ENCODE assay signal across 10 cellular contexts in the genomic region with DNA sequence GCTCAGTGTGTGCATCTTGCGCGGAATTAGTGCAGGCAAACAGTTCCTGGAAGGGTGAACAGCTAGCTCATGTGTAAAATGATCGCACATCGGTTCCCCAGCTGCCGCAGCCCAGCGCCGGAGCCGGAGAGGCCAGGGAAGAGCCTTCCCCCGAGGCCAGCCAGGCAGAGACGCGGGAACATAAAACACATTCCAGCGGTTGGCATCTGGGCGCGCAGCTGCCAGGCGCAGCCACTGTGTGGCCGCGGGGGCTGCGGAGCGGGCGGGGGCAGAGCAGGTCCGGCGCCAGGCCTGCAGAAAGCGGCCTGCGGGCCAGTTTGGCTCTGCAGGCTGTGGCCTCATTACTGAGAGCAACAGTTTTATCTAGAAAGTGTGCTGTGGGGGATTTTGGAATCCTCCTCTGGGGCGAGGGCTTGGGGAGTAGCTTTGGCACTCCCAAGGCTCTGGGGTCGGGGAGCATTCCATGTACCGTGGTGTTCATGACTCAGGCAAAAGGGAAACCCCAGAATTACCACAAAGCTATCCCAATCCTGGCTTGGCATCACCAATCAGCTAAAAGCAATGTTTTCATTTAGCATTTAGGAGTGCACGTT.
A peak's percentile ranks its signal among the peaks of the same experiment; 100 is the strongest.
DNase-seq lines count a peak whose midpoint lies in the region; ATAC-seq and TF ChIP-seq lines count a peak whose summit lies in the region.
"Had no signal": no experiment of that assay in that cellular context is flagged by ENCODE, and none has a peak within 500 bp of the region (broad histone marks: within the 10 kb centered on the region; RNA-seq: fewer than 3 reads in every experiment).

No MANE protein-coding gene starts in this region.

- H3K27me3 ChIP-seq in iPS-15b (ENCODE audit: control insufficient read depth, insufficient read depth, low read length), result peaks cover 9% of the 10 kb centered on the region
- H3K27me3 ChIP-seq: thyroid gland had no signal

- H3K9ac ChIP-seq in iPS-15b (ENCODE audit: low read depth, low read length), result peak overlapping the region; percentile 62

- H3K4me1 ChIP-seq in iPS-15b (ENCODE audit: control insufficient read depth, insufficient read depth, low read length), result peaks cover 12% of the 10 kb centered on the region

- peak overlapping the region in 3 of 5 experiments; percentile 11 to 90 (median 82) for H3K27ac Mint-ChIP-seq in brain
- H3K27ac Mint-ChIP-seq in activated naive CD4-positive, alpha-beta T cell treated with anti-CD3 and anti-CD28 coated beads for 36 hours, result no peak overlapping the region
- H3K27ac Mint-ChIP-seq in stimulated activated naive CD8-positive, alpha-beta T cell treated with anti-CD3 and anti-CD28 coated beads, Interleukin-15, amount 100 ng/mL, for 72 hours, result no peak overlapping the region
- H3K27ac Mint-ChIP-seq: activated B cell treated with CpG ODN at 0.5 μM for 24 hours had no signal

- CTCF ChIA-PET in activated naive CD4-positive, alpha-beta T cell treated with anti-CD3 and anti-CD28 coated beads for 36 hours (lab: Charles Lee), result interaction anchor here (0.6 to 0.8 kb wide), 2 partner anchors 11 to 864 kb away, joined by 3 to 4 read pairs; a partner anchor contains a TSS

- peak overlapping the region; percentile 64 for H3K4me3 ChIP-seq in iPS-15b (ENCODE audit: low read depth, low read length)
- H3K4me3 ChIP-seq: thyroid gland had no signal

- H3K27me3 Mint-ChIP-seq in brain, result no peaks in the 10 kb centered on the region
- peaks cover 5% of the 10 kb centered on the region for H3K27me3 Mint-ChIP-seq in activated naive CD4-positive, alpha-beta T cell treated with anti-CD3 and anti-CD28 coated beads for 36 hours (ENCODE audit: low read depth)
- no peaks in the 10 kb centered on the region for H3K27me3 Mint-ChIP-seq in stimulated activated naive CD8-positive, alpha-beta T cell treated with anti-CD3 and anti-CD28 coated beads, Interleukin-15, amount 100 ng/mL, for 72 hours

- DNase-seq in HS-27A (ENCODE audit: low read depth) (peak; percentile 84), smooth muscle cell of the brain vasculature (ENCODE audit: low read depth, low spot score) (peak; percentile 50), GF-D8 (lab: John Stamatoyannopoulos, UW) (no peak)
- no peak for DNase-seq in activated naive CD4-positive, alpha-beta T cell treated with Interleukin-2 at 50 U/mL for 16 hours
- no peak for DNase-seq in activated naive CD4-positive, alpha-beta T cell treated with anti-CD3 and anti-CD28 coated beads for 36 hours
- no peak for DNase-seq in stimulated activated naive CD8-positive, alpha-beta T cell treated with anti-CD3 and anti-CD28 coated beads, Interleukin-15, amount 100 ng/mL, for 72 hours
- DNase-seq: activated B cell treated with CpG ODN at 0.5 μM for 24 hours had no signal

- H3K36me3 ChIP-seq in iPS-15b (ENCODE audit: control insufficient read depth, insufficient read depth, low read length), result no peaks in the 10 kb centered on the region
- H3K36me3 ChIP-seq: thyroid gland had no signal

- no peaks in the 10 kb centered on the region for H3K36me3 Mint-ChIP-seq in brain
- no peaks in the 10 kb centered on the region for H3K36me3 Mint-ChIP-seq in activated naive CD4-positive, alpha-beta T cell treated with anti-CD3 and anti-CD28 coated beads for 36 hours (ENCODE audit: low read depth)

- no peaks in the 10 kb centered on the region for H3K9me3 Mint-ChIP-seq in brain
- H3K9me3 Mint-ChIP-seq in activated naive CD4-positive, alpha-beta T cell treated with anti-CD3 and anti-CD28 coated beads for 36 hours, result no peaks in the 10 kb centered on the region
- no peaks in the 10 kb centered on the region for H3K9me3 Mint-ChIP-seq in stimulated activated naive CD8-positive, alpha-beta T cell treated with anti-CD3 and anti-CD28 coated beads, Interleukin-15, amount 100 ng/mL, for 72 hours
- H3K9me3 Mint-ChIP-seq: activated B cell treated with CpG ODN at 0.5 μM for 24 hours had no signal

- ATAC-seq in stimulated activated naive CD8-positive, alpha-beta T cell treated with anti-CD3 and anti-CD28 coated beads, Interleukin-15, amount 100 ng/mL, for 72 hours, result no peak

- intact Hi-C loops in activated naive CD4-positive, alpha-beta T cell treated with anti-CD3 and anti-CD28 coated beads for 36 hours (cut with micrococcal nuclease), result no loop called here

- peaks cover 35% of the 10 kb centered on the region for H3K4me1 Mint-ChIP-seq in brain
- H3K4me1 Mint-ChIP-seq in activated naive CD4-positive, alpha-beta T cell treated with anti-CD3 and anti-CD28 coated beads for 36 hours (ENCODE audit: low read depth), result peaks cover 4% of the 10 kb centered on the region
- peaks cover 8% of the 10 kb centered on the region for H3K4me1 Mint-ChIP-seq in stimulated activated naive CD8-positive, alpha-beta T cell treated with anti-CD3 and anti-CD28 coated beads, Interleukin-15, amount 100 ng/mL, for 72 hours
- H3K4me1 Mint-ChIP-seq: activated B cell treated with CpG ODN at 0.5 μM for 24 hours had no signal

- no peak for TF ChIP-seq CTCF in brain (conservative IDR thresholded peaks at IDR 0.05)

- H3K9me3 ChIP-seq in iPS-15b (ENCODE audit: control insufficient read depth, insufficient read depth, low read length), result no peaks in the 10 kb centered on the region
- H3K9me3 ChIP-seq: thyroid gland had no signal

- peak overlapping the region; percentile 39 to 74 (median 65) for H3K4me3 Mint-ChIP-seq in brain
- H3K4me3 Mint-ChIP-seq in activated naive CD4-positive, alpha-beta T cell treated with anti-CD3 and anti-CD28 coated beads for 36 hours, result no peak overlapping the region
- H3K4me3 Mint-ChIP-seq in stimulated activated naive CD8-positive, alpha-beta T cell treated with anti-CD3 and anti-CD28 coated beads, Interleukin-15, amount 100 ng/mL, for 72 hours, result no peak overlapping the region
- H3K4me3 Mint-ChIP-seq: activated B cell treated with CpG ODN at 0.5 μM for 24 hours had no signal

Comparison
In these comparisons a context has a peak if more than half of its experiments do, and no peak if none do; other contexts are left out.
1. DNase-seq: peak in HS-27A (single experiment) and smooth muscle cell of the brain vasculature (single experiment); none in GF-D8 (single experiment), activated naive CD4-positive, alpha-beta T cell treated with Interleukin-2 at 50 U/mL for 16 hours (single experiment), activated naive CD4-positive, alpha-beta T cell treated with anti-CD3 and anti-CD28 coated beads for 36 hours (single experiment) and stimulated activated naive CD8-positive, alpha-beta T cell treated with anti-CD3 and anti-CD28 coated beads, Interleukin-15, amount 100 ng/mL, for 72 hours (0 of 2).
2. H3K27ac Mint-ChIP-seq: peak in brain (3 of 5); none in activated naive CD4-positive, alpha-beta T cell treated with anti-CD3 and anti-CD28 coated beads for 36 hours (single experiment) and stimulated activated naive CD8-positive, alpha-beta T cell treated with anti-CD3 and anti-CD28 coated beads, Interleukin-15, amount 100 ng/mL, for 72 hours (0 of 2).
3. H3K4me3 Mint-ChIP-seq: peak in brain (5 of 5); none in activated naive CD4-positive, alpha-beta T cell treated with anti-CD3 and anti-CD28 coated beads for 36 hours (single experiment) and stimulated activated naive CD8-positive, alpha-beta T cell treated with anti-CD3 and anti-CD28 coated beads, Interleukin-15, amount 100 ng/mL, for 72 hours (0 of 2).